In the genomic region with DNA sequence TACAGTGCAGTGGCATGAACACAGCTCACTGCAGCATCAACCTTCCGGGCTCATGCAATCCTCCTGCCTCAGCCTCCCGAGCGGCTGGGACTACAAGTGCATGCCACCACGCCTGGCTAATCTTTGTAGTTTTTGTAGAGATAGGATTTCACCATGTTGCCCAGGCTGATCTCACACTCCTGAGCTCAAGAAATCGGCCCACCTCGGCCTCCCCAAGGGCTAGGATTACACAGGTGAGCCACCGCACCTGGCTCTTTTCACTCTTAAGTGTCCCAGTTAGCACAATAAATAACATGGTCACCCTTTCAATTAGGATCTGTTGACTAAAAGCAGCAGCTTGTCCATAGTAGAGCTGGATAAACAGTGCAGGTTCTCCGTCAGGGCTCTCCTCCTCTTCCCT, we compare ENCODE assay signal across 8 cellular contexts. TPM values are rescaled to one million over a fixed set of nuclear protein-coding genes. Genes with fewer than 3 reads are reported as not detected.
DNase-seq lines count a peak whose midpoint lies in the region; ATAC-seq and TF ChIP-seq lines count a peak whose summit lies in the region.

No MANE protein-coding gene starts in this region.

- DNase-seq in CD8-positive, alpha-beta memory T cell, result no peak
- DNase-seq in activated naive CD8-positive, alpha-beta T cell treated with anti-CD3 and anti-CD28 coated beads, Interleukin-2, amount 50 U/mL, for 24 hours, result no peak
- DNase-seq in HEK293T (ENCODE audit: extremely low spot score), result no peak
- DNase-seq in tibial nerve (ENCODE audit: low spot score in 2 of 2), result no peak
- DNase-seq in AG08395 (ENCODE audit: low spot score), result no peak

- H3K27me3 Mint-ChIP-seq in CD8-positive, alpha-beta memory T cell, result no peaks in the 10 kb centered on the region
- H3K27me3 Mint-ChIP-seq in activated naive CD8-positive, alpha-beta T cell treated with anti-CD3 and anti-CD28 coated beads, Interleukin-2, amount 50 U/mL, for 24 hours, result no peaks in the 10 kb centered on the region

- H3K4me2 ChIP-seq in Loucy (ENCODE audit: low read depth, low read length, poor library complexity, severe bottlenecking), result peak overlapping the region; percentile 97

- no peak overlapping the region for H3K27ac ChIP-seq in CD8-positive, alpha-beta memory T cell (ENCODE audit: low read depth, low read length)
- H3K27ac ChIP-seq in muscle layer of duodenum (ENCODE audit: low read length) (no peak overlapping the region), tibial nerve (no peak overlapping the region)

- H3K9me2 ChIP-seq in Loucy (replicated peaks; ENCODE audit: low read depth, low read length), result no peaks in the 10 kb centered on the region

- CTCF ChIA-PET in CD8-positive, alpha-beta memory T cell (lab: Charles Lee), result no interaction called here
- CTCF ChIA-PET in HEK293T (lab: Yijun Ruan, JAX), result no interaction called here

- no peak overlapping the region for H2AFZ ChIP-seq in Loucy (ENCODE audit: low read length)

- WGBS in tibial nerve, 2 donors, result 96% methylated on average over 8 of the region's 8 CpGs

- peak overlapping the region; percentile 98 for H3K4me3 ChIP-seq in CD8-positive, alpha-beta memory T cell (ENCODE audit: low read length)
- H3K4me3 ChIP-seq in Loucy (ENCODE audit: low read length, poor library complexity, severe bottlenecking) (peak overlapping the region; percentile 100), muscle layer of duodenum (ENCODE audit: low read depth in 1 of 2, low read length in 2 of 2) (peak overlapping the region; percentile 70 to 98), tibial nerve (no peak overlapping the region)

- peak overlapping the region; percentile 99 for H3K9ac ChIP-seq in Loucy (ENCODE audit: low read depth, low read length, poor library complexity, severe bottlenecking)

- H3K27ac Mint-ChIP-seq in CD8-positive, alpha-beta memory T cell, result peak overlapping the region in 7 of 8 donors; percentile 71 to 96 (median 94)
- H3K27ac Mint-ChIP-seq in activated naive CD8-positive, alpha-beta T cell treated with anti-CD3 and anti-CD28 coated beads, Interleukin-2, amount 50 U/mL, for 24 hours, result no peak overlapping the region

- peaks cover 55 to 85% (median 73%) of the 10 kb centered on the region in 3 donors for H3K4me1 Mint-ChIP-seq in CD8-positive, alpha-beta memory T cell
- H3K4me1 Mint-ChIP-seq in activated naive CD8-positive, alpha-beta T cell treated with anti-CD3 and anti-CD28 coated beads, Interleukin-2, amount 50 U/mL, for 24 hours, result peaks cover 53% of the 10 kb centered on the region

- peaks cover 0 to 31% (median 0%) of the 10 kb centered on the region in 3 donors for H3K36me3 Mint-ChIP-seq in CD8-positive, alpha-beta memory T cell
- H3K36me3 Mint-ChIP-seq in activated naive CD8-positive, alpha-beta T cell treated with anti-CD3 and anti-CD28 coated beads, Interleukin-2, amount 50 U/mL, for 24 hours (ENCODE audit: low read depth), result peaks cover 15% of the 10 kb centered on the region

- no peaks in the 10 kb centered on the region for H3K36me3 ChIP-seq in CD8-positive, alpha-beta memory T cell (ENCODE audit: insufficient read depth, low read length)
- no peaks in the 10 kb centered on the region for H3K36me3 ChIP-seq in Loucy (ENCODE audit: insufficient read depth, low read length)
- H3K36me3 ChIP-seq in muscle layer of duodenum (ENCODE audit: control insufficient read depth in 1 of 2, insufficient read depth in 2 of 2, low read length in 2 of 2), result no peaks in the 10 kb centered on the region
- peaks cover 0 to 14% (median 0%) of the 10 kb centered on the region in 3 donors for H3K36me3 ChIP-seq in tibial nerve

- H3K4me3 Mint-ChIP-seq in CD8-positive, alpha-beta memory T cell, result peak overlapping the region in 6 of 7 donors; percentile 91 to 95 (median 94)
- peak overlapping the region; percentile 98 for H3K4me3 Mint-ChIP-seq in activated naive CD8-positive, alpha-beta T cell treated with anti-CD3 and anti-CD28 coated beads, Interleukin-2, amount 50 U/mL, for 24 hours

- no peak for ATAC-seq in activated naive CD8-positive, alpha-beta T cell treated with anti-CD3 and anti-CD28 coated beads, Interleukin-2, amount 50 U/mL, for 24 hours
- no peak for ATAC-seq in HG02840 (IDR thresholded peaks at IDR 0.05; ENCODE audit: low FRiP score, unreplicated experiment)

- POLR2A ChIA-PET in CD8-positive, alpha-beta memory T cell (lab: Charles Lee), result no interaction called here
- POLR2A ChIA-PET in HEK293T (lab: Yijun Ruan, JAX), result no interaction called here

- no peak for TF ChIP-seq POLR2A in tibial nerve (IDR thresholded peaks at IDR 0.05)

- no peaks in the 10 kb centered on the region for H3K9me3 ChIP-seq in CD8-positive, alpha-beta memory T cell (ENCODE audit: low read length)
- H3K9me3 ChIP-seq in Loucy (ENCODE audit: insufficient read depth, low read depth, low read length) (no peaks in the 10 kb centered on the region), muscle layer of duodenum (ENCODE audit: control insufficient read depth in 1 of 2, low read length in 2 of 2) (no peaks in the 10 kb centered on the region), tibial nerve (no peaks in the 10 kb centered on the region)

- H4K20me1 ChIP-seq in Loucy (ENCODE audit: insufficient read depth, low read length, poor library complexity, severe bottlenecking), result peaks cover 36% of the 10 kb centered on the region

- TF ChIP-seq CTCF in Loucy (conservative IDR thresholded peaks at IDR 0.05; ENCODE audit: low read length), result no peak
- TF ChIP-seq CTCF in tibial nerve (IDR thresholded peaks at IDR 0.05), result no peak

- H3F3A ChIP-seq in Loucy (ENCODE audit: low read depth), result no peaks in the 10 kb centered on the region

- H3K9me3 Mint-ChIP-seq in CD8-positive, alpha-beta memory T cell, result no peaks in the 10 kb centered on the region
- H3K9me3 Mint-ChIP-seq in activated naive CD8-positive, alpha-beta T cell treated with anti-CD3 and anti-CD28 coated beads, Interleukin-2, amount 50 U/mL, for 24 hours, result peaks cover 4% of the 10 kb centered on the region

- peaks cover 19% of the 10 kb centered on the region for H3K4me1 ChIP-seq in CD8-positive, alpha-beta memory T cell (ENCODE audit: insufficient read depth, low read length)
- H3K4me1 ChIP-seq in Loucy (ENCODE audit: insufficient read depth, low read length, poor library complexity, severe bottlenecking) (peaks cover 61% of the 10 kb centered on the region), muscle layer of duodenum (ENCODE audit: control insufficient read depth in 1 of 2, insufficient read depth in 2 of 2, low read length in 2 of 2) (peaks cover 7 to 14% of the 10 kb centered on the region in 2 donors), tibial nerve (peaks cover 0 to 35% (median 13%) of the 10 kb centered on the region in 4 donors)

- H3K27me3 ChIP-seq in CD8-positive, alpha-beta memory T cell (ENCODE audit: insufficient read depth, low read length, poor library complexity, severe bottlenecking), result no peaks in the 10 kb centered on the region
- H3K27me3 ChIP-seq in Loucy (ENCODE audit: insufficient read depth, low read length, poor library complexity, severe bottlenecking) (no peaks in the 10 kb centered on the region), muscle layer of duodenum (ENCODE audit: low read depth, low read length) (no peaks in the 10 kb centered on the region), tibial nerve (no peaks in the 10 kb centered on the region)

- peaks cover 68% of the 10 kb centered on the region for H3K79me2 ChIP-seq in Loucy (ENCODE audit: insufficient read depth, low read length)

- TF ChIP-seq EP300 in tibial nerve (IDR thresholded peaks at IDR 0.05), result no peak

TF ChIP-seq in HEK293T, 16 proteins besides CTCF, POLR2A, EP300 and RAD21:
- TF ChIP-seq ELF4 (IDR thresholded peaks at IDR 0.05) (no peak), FOXK2 (IDR thresholded peaks at IDR 0.05) (no peak), ZNF384 (IDR thresholded peaks at IDR 0.05) (no peak), LEF1 (IDR thresholded peaks at IDR 0.05; ENCODE audit: borderline replicate concordance) (no peak), NFRKB (IDR thresholded peaks at IDR 0.05) (no peak), HDGF (IDR thresholded peaks at IDR 0.05; ENCODE audit: borderline replicate concordance) (no peak), FOXA1 (IDR thresholded peaks at IDR 0.05) (no peak), L3MBTL2 (conservative IDR thresholded peaks at IDR 0.05) (no peak), BHLHE40 (IDR thresholded peaks at IDR 0.05; ENCODE audit: borderline replicate concordance) (no peak), CTBP1 (IDR thresholded peaks at IDR 0.05; ENCODE audit: borderline replicate concordance) (no peak), SUZ12 (IDR thresholded peaks at IDR 0.05) (no peak), TARDBP (IDR thresholded peaks at IDR 0.05) (no peak), ARNT (IDR thresholded peaks at IDR 0.05) (no peak), SP1 (IDR thresholded peaks at IDR 0.05) (no peak)
- TF ChIP-seq, protein P1, sequence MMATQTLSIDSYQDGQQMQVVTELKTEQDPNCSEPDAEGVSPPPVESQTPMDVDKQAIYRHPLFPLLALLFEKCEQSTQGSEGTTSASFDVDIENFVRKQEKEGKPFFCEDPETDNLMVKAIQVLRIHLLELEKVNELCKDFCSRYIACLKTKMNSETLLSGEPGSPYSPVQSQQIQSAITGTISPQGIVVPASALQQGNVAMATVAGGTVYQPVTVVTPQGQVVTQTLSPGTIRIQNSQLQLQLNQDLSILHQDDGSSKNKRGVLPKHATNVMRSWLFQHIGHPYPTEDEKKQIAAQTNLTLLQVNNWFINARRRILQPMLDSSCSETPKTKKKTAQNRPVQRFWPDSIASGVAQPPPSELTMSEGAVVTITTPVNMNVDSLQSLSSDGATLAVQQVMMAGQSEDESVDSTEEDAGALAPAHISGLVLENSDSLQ (IDR thresholded peaks at IDR 0.05), result no peak

RNA-seq across cellular contexts. Expression of gene CDK5RAP2, which starts 1.4 kb away (rescaled TPM):
- total RNA-seq in CD8-positive, alpha-beta memory T cell, result 10 to 100 TPM; 56.6 to 56.8 TPM
- polyA plus RNA-seq in CD8-positive, alpha-beta memory T cell, result 34.0 TPM
- 100 to 1,000 TPM in 1 of 4 donors, 10 to 100 TPM in 3; 48.1 to 127 (median 76.7) TPM for total RNA-seq in tibial nerve

Comparison
In these comparisons a context has a peak if more than half of its experiments do, and no peak if none do; other contexts are left out.
1. H3K4me3 ChIP-seq: peak in CD8-positive, alpha-beta memory T cell (single experiment), Loucy (single experiment) and muscle layer of duodenum (2 of 2); none in tibial nerve (0 of 4).